In genomic region chr3:152319256-152319655, GRCh38 we compare ENCODE assay signal across 11 cellular contexts. TPM values are rescaled to one million over a fixed set of nuclear protein-coding genes. Genes with fewer than 3 reads are reported as not detected.
A peak's percentile ranks its signal among the peaks of the same experiment; 100 is the strongest.
DNase-seq lines count a peak whose midpoint lies in the region; ATAC-seq and TF ChIP-seq lines count a peak whose summit lies in the region.
"Had no signal": no experiment of that assay in that cellular context is flagged by ENCODE, and none has a peak within 500 bp of the region (broad histone marks: within the 10 kb centered on the region; RNA-seq: fewer than 3 reads in every experiment).

No MANE protein-coding gene starts in this region.

- TF ChIP-seq RAD21 in SK-N-SH (IDR thresholded peaks at IDR 0.05; ENCODE audit: low read length) = no peak

- no peaks in the 10 kb centered on the region for H3K9me3 Mint-ChIP-seq in IgD-negative memory B cell
- H3K9me3 Mint-ChIP-seq: nephron had no signal

- TF ChIP-seq CTCF in SK-N-SH (IDR thresholded peaks at IDR 0.05) (no peak), coronary artery (IDR thresholded peaks at IDR 0.05) (no peak)

- TF ChIP-seq EP300 in SK-N-SH (IDR thresholded peaks at IDR 0.05; ENCODE audit: borderline replicate concordance in 1 of 2, low read depth in 1 of 2, low read length in 1 of 2) = no peak

- CTCF ChIA-PET in SK-N-SH (lab: Yijun Ruan, JAX) = interaction anchor here (1.4 kb wide), 1 partner anchor 125 kb away, joined by 3 read pairs; no protein-coding TSS in a partner anchor

- H3K27ac ChIP-seq in SK-N-SH (ENCODE audit: low read depth in 2 of 2, low read length in 1 of 2) = peak overlapping the region in 1 of 2 experiments; percentile 86; a peak in 2 of 4 replicates
- H3K27ac ChIP-seq in coronary artery = peak overlapping the region; percentile 38 to 55

- H3K4me2 ChIP-seq in SK-N-SH (0 out of 2 replicates have a peak overlapping the region, but pooled peaks have one; percentile 47), skeletal muscle satellite cell (ENCODE audit: low read length) (peak overlapping the region; percentile 1)

- peaks cover 54% of the 10 kb centered on the region for H3F3A ChIP-seq in SK-N-SH (replicated peaks; ENCODE audit: insufficient read depth)

- peaks cover 44% of the 10 kb centered on the region for H4K20me1 ChIP-seq in SK-N-SH (ENCODE audit: insufficient read depth)

- ATAC-seq in SK-N-SH treated with all-trans-retinoic acid at 6 μM for 48 hours = no peak

- no peaks in the 10 kb centered on the region for H3K27me3 ChIP-seq in SK-N-SH (ENCODE audit: insufficient read depth)
- no peaks in the 10 kb centered on the region for H3K27me3 ChIP-seq in skeletal muscle satellite cell (ENCODE audit: control insufficient read depth, insufficient read depth, low read length)
- H3K27me3 ChIP-seq: breast epithelium had no signal

- DNase-seq in SK-N-SH = no peak
- no peak for DNase-seq in coronary artery (ENCODE audit: low spot score)
- DNase-seq in T-helper 9 cell = no peak
- no peak for DNase-seq in DMS53 treated with DMSO at 0.1 percent for 48 hours (lab: John Stamatoyannopoulos, UW; ENCODE audit: unreplicated experiment)
- DNase-seq in hippocampal formation (lab: John Stamatoyannopoulos, UW) = no peak
- DNase-seq: NCI-H1694 treated with DMSO at 0.1 percent for 48 hours had no signal

- H3K9me2 ChIP-seq in SK-N-SH = no peaks in the 10 kb centered on the region

- H3K9me3 ChIP-seq in SK-N-SH (no peaks in the 10 kb centered on the region; the same call in 1 of the 2 replicates), skeletal muscle satellite cell (replicated peaks; ENCODE audit: low read length) (no peaks in the 10 kb centered on the region)
- H3K9me3 ChIP-seq: breast epithelium had no signal

- H3K4me3 ChIP-seq in SK-N-SH (ENCODE audit: low read depth in 2 of 2, low read length in 1 of 2) = no peak overlapping the region
- no peak overlapping the region for H3K4me3 ChIP-seq in coronary artery
- H3K4me3 ChIP-seq in skeletal muscle satellite cell (ENCODE audit: low read length) = no peak overlapping the region
- H3K4me3 ChIP-seq: breast epithelium had no signal

- H3K4me3 Mint-ChIP-seq in IgD-negative memory B cell = peak overlapping the region in 1 of 4 donors; percentile 53
- H3K4me3 Mint-ChIP-seq: nephron had no signal

- peak overlapping the region; percentile 18 to 78 (median 21) for H3K27ac Mint-ChIP-seq in IgD-negative memory B cell

- no peak overlapping the region for H2AFZ ChIP-seq in SK-N-SH (ENCODE audit: low read depth)

- H3K27me3 Mint-ChIP-seq in IgD-negative memory B cell = no peaks in the 10 kb centered on the region

- peaks cover 98% of the 10 kb centered on the region for H3K79me2 ChIP-seq in SK-N-SH (ENCODE audit: insufficient read depth)

- peaks cover 15 to 48% of the 10 kb centered on the region in 2 experiments for H3K4me1 ChIP-seq in SK-N-SH (ENCODE audit: control insufficient read depth in 1 of 2, insufficient read depth in 2 of 2, low read depth in 1 of 2, low read length in 1 of 2)
- H3K4me1 ChIP-seq in skeletal muscle satellite cell (ENCODE audit: control insufficient read depth, insufficient read depth, low read length) = peaks cover 74% of the 10 kb centered on the region

- H3K4me1 Mint-ChIP-seq in IgD-negative memory B cell = peaks cover 65 to 72% (median 71%) of the 10 kb centered on the region in 3 donors

- WGBS in SK-N-SH (ENCODE audit: low lambda C conversion rate) = 93% methylated on average over 2 of the region's 2 CpGs

- H3K9ac ChIP-seq in SK-N-SH (peak overlapping the region; percentile 59; the same call in 1 of the 2 replicates), skeletal muscle satellite cell (ENCODE audit: low read depth, low read length) (no peak overlapping the region)

- H3K36me3 ChIP-seq in SK-N-SH (replicated peaks in 1 of 2; ENCODE audit: control insufficient read depth in 1 of 2, insufficient read depth in 2 of 2, low read length in 1 of 2) (peaks cover 0 to 40% of the 10 kb centered on the region in 2 experiments), skeletal muscle satellite cell (ENCODE audit: insufficient read depth, low read length) (peaks cover 18% of the 10 kb centered on the region)
- H3K36me3 ChIP-seq: breast epithelium had no signal

- peaks cover 9% of the 10 kb centered on the region for H3K36me3 Mint-ChIP-seq in IgD-negative memory B cell

- POLR2A ChIA-PET in SK-N-SH (lab: Yijun Ruan, JAX) = no interaction called here

TF ChIP-seq in SK-N-SH, 30 proteins besides CTCF, POLR2A, EP300 and RAD21 (continues in another document):
- TF ChIP-seq PBX3 (IDR thresholded peaks at IDR 0.05) (no peak), RXRA (IDR thresholded peaks at IDR 0.05; ENCODE audit: borderline replicate concordance, low read depth) (no peak), NRF1 (IDR thresholded peaks at IDR 0.05; ENCODE audit: low read depth, low read length) (no peak), MEF2A (IDR thresholded peaks at IDR 0.05; ENCODE audit: borderline replicate concordance, low read depth) (no peak), SMC3 (IDR thresholded peaks at IDR 0.05; ENCODE audit: low read depth, low read length) (no peak), YY1 (IDR thresholded peaks at IDR 0.05; ENCODE audit: low read depth) (no peak), RFX5 (IDR thresholded peaks at IDR 0.05; ENCODE audit: low read length) (no peak), IRF3 (IDR thresholded peaks at IDR 0.05; ENCODE audit: low read depth, low read length) (no peak), USF1 (IDR thresholded peaks at IDR 0.05; ENCODE audit: borderline replicate concordance, low read depth) (no peak)

TF ChIP-seq in SK-N-SH treated with all-trans-retinoic acid at 6 μM for 48 hours, 23 proteins besides CTCF, POLR2A, EP300 and RAD21 (continues in another document):
- no peak for TF ChIP-seq ZFP30 (CRISPR knock-in tag; IDR thresholded peaks at IDR 0.05)
- no peak for TF ChIP-seq ZFP3 (CRISPR knock-in tag; IDR thresholded peaks at IDR 0.05)
- TF ChIP-seq ISL1 (CRISPR knock-in tag; IDR thresholded peaks at IDR 0.05) = no peak
- TF ChIP-seq TCF4 (CRISPR knock-in tag; IDR thresholded peaks at IDR 0.05; ENCODE audit: borderline replicate concordance) = no peak
- TF ChIP-seq CSDC2 (CRISPR knock-in tag; IDR thresholded peaks at IDR 0.05) = no peak
- TF ChIP-seq ARNTL (CRISPR knock-in tag; IDR thresholded peaks at IDR 0.05; ENCODE audit: borderline replicate concordance, low read depth) = no peak
- no peak for TF ChIP-seq POU6F1 (CRISPR knock-in tag; IDR thresholded peaks at IDR 0.05; ENCODE audit: borderline replicate concordance, low read depth)
- no peak for TF ChIP-seq ZC3H10 (CRISPR knock-in tag; IDR thresholded peaks at IDR 0.05)
- TF ChIP-seq CSRNP3 (CRISPR knock-in tag; IDR thresholded peaks at IDR 0.05) = no peak
- TF ChIP-seq ZNF565 (CRISPR knock-in tag; conservative IDR thresholded peaks at IDR 0.05; ENCODE audit: low read depth) = no peak
- no peak for TF ChIP-seq RARB (CRISPR knock-in tag; IDR thresholded peaks at IDR 0.05)
- TF ChIP-seq SNAI2 (CRISPR knock-in tag; IDR thresholded peaks at IDR 0.05) = no peak
- TF ChIP-seq OSR1 (CRISPR knock-in tag; IDR thresholded peaks at IDR 0.05) = no peak
- TF ChIP-seq TOX (CRISPR knock-in tag; IDR thresholded peaks at IDR 0.05; ENCODE audit: borderline replicate concordance) = no peak
- no peak for TF ChIP-seq ZNF8 (CRISPR knock-in tag; IDR thresholded peaks at IDR 0.05)

RNA-seq across cellular contexts. Expression of gene MBNL1, which starts 50.5 kb away (rescaled TPM):
- polyA plus RNA-seq in SK-N-SH (2012; rRNA removed) = 44.3 and 65.1 TPM in 2 replicates
- polyA plus RNA-seq in SK-N-SH (2012; cell fraction: cytosol; rRNA removed) = 53.4 and 63.3 TPM in 2 replicates
- polyA plus RNA-seq in SK-N-SH (2012; cell fraction: nucleus; rRNA removed) = 56.9 and 69.6 TPM in 2 replicates
- 200 TPM for polyA plus RNA-seq in IgD-negative memory B cell
- 171 and 173 TPM in 2 replicates for total RNA-seq in skeletal muscle satellite cell (2012; rRNA removed)
